Comparison of ENCODE assay signal across 25 cellular contexts in genomic region chr4:46505131-46505530, GRCh38.
"Had no signal": no experiment of that assay in that cellular context is flagged by ENCODE, and none has a peak within 500 bp of the region (broad histone marks: within the 10 kb centered on the region; RNA-seq: fewer than 3 reads in every experiment).

No MANE protein-coding gene starts in this region.

- H2AFZ ChIP-seq: neural progenitor cell, parathyroid adenoma had no signal

- H3K27me3 ChIP-seq: neural progenitor cell, neutrophil, right atrium auricular region, right lobe of liver, transverse colon, upper lobe of left lung, vagina had no signal

- H3K4me2 ChIP-seq: neural progenitor cell, smooth muscle cell had no signal

- H3K79me2 ChIP-seq: parathyroid adenoma had no signal

- H3K9ac ChIP-seq: neural progenitor cell, parathyroid adenoma had no signal

- H3K9me3 ChIP-seq: left ventricle myocardium inferior, neutrophil, psoas muscle, right atrium auricular region, right lobe of liver, transverse colon, upper lobe of left lung, vagina had no signal

- H3K27ac ChIP-seq: left ventricle myocardium inferior, neural progenitor cell, neutrophil, parathyroid adenoma, psoas muscle, right atrium auricular region, right lobe of liver, transverse colon, upper lobe of left lung, vagina had no signal

- FAIRE-seq: kidney had no signal

- H3K4me1 ChIP-seq: left ventricle myocardium inferior, neural progenitor cell, parathyroid adenoma, psoas muscle, right atrium auricular region, right lobe of liver, transverse colon, upper lobe of left lung, vagina had no signal

- DNase-seq: hippocampal formation; kidney; left ventricle myocardium inferior; naive B cell; natural killer cell; nephron progenitor cell; occipital lobe; psoas muscle; right lobe of liver; stimulated activated CD4-positive, alpha-beta T cell treated with anti-CD3 and anti-CD28 coated beads, Interleukin-1b, Interleukin-23, amount 100 ng/mL, for 48 hours; stimulated activated CD4-positive, alpha-beta T cell treated with anti-CD3 and anti-CD28 coated beads, Interleukin-2, amount 100 ng/mL, for 48 hours; stimulated activated CD4-positive, alpha-beta T cell treated with anti-CD3 and anti-CD28 coated beads, Interleukin-4, amount 100 ng/mL, for 4 hours; stimulated activated CD8-positive, alpha-beta memory T cell treated with anti-CD3 and anti-CD28 coated beads, Interleukin-4, amount 100 ng/mL, for 48 hours; stimulated activated naive CD4-positive, alpha-beta T cell treated with Interleukin-2 at 50 U/mL for 16 hours; stimulated activated naive CD8-positive, alpha-beta T cell treated with anti-CD3 and anti-CD28 coated beads, Interleukin-15, amount 100 ng/mL, for 72 hours; substantia nigra; transverse colon; upper lobe of left lung had no signal

- H3K4me3 ChIP-seq: left ventricle myocardium inferior, lung, neural progenitor cell, psoas muscle, right atrium auricular region, right lobe of liver, smooth muscle cell, transverse colon, upper lobe of left lung, vagina had no signal

- H3K36me3 ChIP-seq: left ventricle myocardium inferior, neural progenitor cell, neutrophil, right atrium auricular region, right lobe of liver, transverse colon, upper lobe of left lung, vagina had no signal
